ENCODE assay signal across 17 cellular contexts in genomic region chr1:37892151-37893047, GRCh38. TPM values are rescaled to one million over a fixed set of nuclear protein-coding genes. Genes with fewer than 3 reads are reported as not detected.
DNase-seq lines count a peak whose midpoint lies in the region; ATAC-seq and TF ChIP-seq lines count a peak whose summit lies in the region.
"Had no signal": no experiment of that assay in that cellular context is flagged by ENCODE, and none has a peak within 500 bp of the region (broad histone marks: within the 10 kb centered on the region; RNA-seq: fewer than 3 reads in every experiment).

No MANE protein-coding gene starts in this region.

- WGBS in stomach, 5 donors = 74 to 81% (median 78%) methylated on average over 5 of the region's 5 CpGs

- H3K27me3 ChIP-seq in left lung (no peaks in the 10 kb centered on the region), stomach (no peaks in the 10 kb centered on the region)

- TF ChIP-seq POLR2A in stomach (IDR thresholded peaks at IDR 0.05) = no peak

- TF ChIP-seq EP300 in stomach (IDR thresholded peaks at IDR 0.05) = no peak

- CTCF ChIA-PET in AG04449 (lab: Yijun Ruan, JAX) = interaction anchor here (0.9 to 4.6 kb wide), 8 partner anchors 10 to 942 kb away, joined by 3 to 27 read pairs (median 4); no protein-coding TSS in a partner anchor

- H3K36me3 ChIP-seq in left lung = peaks cover 4 to 36% of the 10 kb centered on the region in 2 donors
- peaks cover 29 to 43% (median 34%) of the 10 kb centered on the region in 4 donors for H3K36me3 ChIP-seq in stomach

- H3K9me3 ChIP-seq in left lung (peaks cover 0 to 3% of the 10 kb centered on the region in 2 donors), stomach (no peaks in the 10 kb centered on the region)

- H3K4me3 ChIP-seq in AG04449 (ENCODE audit: low read depth, low read length) (no peak overlapping the region), left lung (no peak overlapping the region), stomach (no peak overlapping the region)

- POLR2A ChIA-PET in AG04449 (lab: Yijun Ruan, JAX) = no interaction called here

- DNase-seq in AG04449 (ENCODE audit: low read depth, low spot score) = peak; percentile 41
- DNase-seq in GM04504 (ENCODE audit: low read depth) = peak; percentile 6
- peak; percentile 88 for DNase-seq in amniotic epithelial cell (ENCODE audit: low read depth)
- no peak for DNase-seq in left lung
- DNase-seq in stomach = no peak
- DNase-seq in head of caudate nucleus = no peak
- DNase-seq: activated CD4-positive, alpha-beta memory T cell treated with anti-CD3 and anti-CD28 coated beads, Interleukin-2, amount 10 ng/mL, durations not matched to agents 7 days and 5 days; activated gamma-delta T cell; cerebellar nuclear complex; NCI-H526; posterior cingulate gyrus; stimulated activated CD4-positive, alpha-beta T cell treated with anti-CD3 and anti-CD28 coated beads, Interleukin-2, amount 100 ng/mL, for 48 hours; T1000 had no signal

- TF ChIP-seq CTCF in AG04449 (IDR thresholded peaks at IDR 0.05; ENCODE audit: insufficient read depth, low read length, missing control alignments) (no peak), left lung (IDR thresholded peaks at IDR 0.05) (no peak), stomach (IDR thresholded peaks at IDR 0.05) (no peak)

- H3K27ac ChIP-seq in left lung (no peak overlapping the region), stomach (peak overlapping the region in 1 of 5 donors; percentile 7)

- intact Hi-C loops in left lung (cut with DNase I) (no loop called here), stomach (cut with DNase I; ENCODE audit: low total_unique reads) (no loop called here), head of caudate nucleus (cut with DNase I) (no loop called here)

- ATAC-seq in left lung (peak; percentile 42), HG02759 (IDR thresholded peaks at IDR 0.05; ENCODE audit: unreplicated experiment) (no peak), GM21367 (IDR thresholded peaks at IDR 0.05; ENCODE audit: unreplicated experiment) (no peak)
- ATAC-seq: HCT116; stimulated activated effector memory CD8-positive, alpha-beta T cell treated with anti-CD3 and anti-CD28 coated beads, Interleukin-12 subunit alpha, Interleukin-12 subunit beta, amount 100 ng/mL, for 72 hours had no signal

- H3K4me1 ChIP-seq in left lung (no peaks in the 10 kb centered on the region), stomach (peaks cover 0 to 11% (median 7%) of the 10 kb centered on the region in 4 donors)

RNA-seq across cellular contexts. Expression of gene MTF1, which starts 33.0 kb away (rescaled TPM):
- total RNA-seq in left lung (10 to 100 TPM; 16.8 to 37.4 TPM), stomach (1 to 10 TPM; 1.2 to 5.4 (median 4.5) TPM)
- polyA plus RNA-seq in stomach = 1 to 10 TPM; 1.5 to 3.1 (median 2.4) TPM

RNA-seq across cellular contexts. Expression of gene INPP5B, which starts 54.5 kb away (rescaled TPM):
- total RNA-seq in left lung (10 to 100 TPM; 27.4 to 33.1 TPM), stomach (10 to 100 TPM in 3 of 5 donors, 1 to 10 TPM in 2; 8.4 to 56.7 (median 12.2) TPM)
- polyA plus RNA-seq in stomach = 10 to 100 TPM in 1 of 3 donors, 1 to 10 TPM in 2; 7.2 to 10.1 (median 7.3) TPM

Comparison
In these comparisons a context has a peak if more than half of its experiments do, and no peak if none do; other contexts are left out.
1. DNase-seq: peak in AG04449 (single experiment), GM04504 (single experiment) and amniotic epithelial cell (single experiment); none in left lung (0 of 2), stomach (single experiment) and head of caudate nucleus (0 of 42).